21 cellular contexts compared by ENCODE assay signal in genomic region chr3:57939776-57940175, GRCh38.
DNase-seq lines count a peak whose midpoint lies in the region; ATAC-seq, FAIRE-seq and TF ChIP-seq lines count a peak whose summit lies in the region.
"Had no signal": no experiment of that assay in that cellular context is flagged by ENCODE, and none has a peak within 500 bp of the region (broad histone marks: within the 10 kb centered on the region; RNA-seq: fewer than 3 reads in every experiment).

No MANE protein-coding gene starts in this region.

- TF ChIP-seq EP300 in H1 (IDR thresholded peaks at IDR 0.05; ENCODE audit: borderline replicate concordance in 1 of 2, low read depth in 2 of 2, low read length in 2 of 2) = no peak

- no peak overlapping the region for H4K5ac ChIP-seq in H1 (ENCODE audit: insufficient read length, low read depth, low read length)

- H4K8ac ChIP-seq in H1 (ENCODE audit: extremely low read depth, insufficient read depth, low read length) = no peak overlapping the region
- H4K8ac ChIP-seq in mesenchymal stem cell (ENCODE audit: low read length) = no peak overlapping the region

- no peaks in the 10 kb centered on the region for H3K4me1 Mint-ChIP-seq in activated naive CD4-positive, alpha-beta T cell treated with anti-CD3 and anti-CD28 coated beads, Interleukin-2, amount 50 U/mL, for 24 hours
- H3K4me1 Mint-ChIP-seq in stimulated activated naive CD8-positive, alpha-beta T cell treated with anti-CD3 and anti-CD28 coated beads, Interleukin-15, amount 100 ng/mL, for 72 hours = no peaks in the 10 kb centered on the region
- H3K4me1 Mint-ChIP-seq: B cell had no signal

- H3K36me3 ChIP-seq in H1 (ENCODE audit: control insufficient read depth in 2 of 4, insufficient read depth in 4 of 4, low read length in 3 of 4) (no peaks in the 10 kb centered on the region), mesenchymal stem cell (ENCODE audit: control insufficient read depth in 1 of 2, insufficient read depth in 2 of 2, low read depth in 1 of 2, low read length in 2 of 2) (peaks cover 0 to 2% of the 10 kb centered on the region in 2 experiments), tibial artery (no peaks in the 10 kb centered on the region)
- H3K36me3 ChIP-seq: Peyer's patch had no signal

- H2BK15ac ChIP-seq in H1 (ENCODE audit: low read length) (0 out of 2 replicates have a peak overlapping the region, but pooled peaks have one; percentile 5), mesenchymal stem cell (ENCODE audit: low read depth, poor library complexity, severe bottlenecking) (no peak overlapping the region)

- H3K23me2 ChIP-seq in H1 (ENCODE audit: low read depth, low read length) = no peaks in the 10 kb centered on the region

- 0 out of 2 replicates have a peak overlapping the region, but pooled peaks have one; percentile 21 for H2BK5ac ChIP-seq in H1 (ENCODE audit: low read depth, low read length)
- no peak overlapping the region for H2BK5ac ChIP-seq in mesenchymal stem cell (ENCODE audit: low read depth, low read length, poor library complexity, severe bottlenecking)

- H3K27ac ChIP-seq in H1 (ENCODE audit: low read depth, low read length) = no peak overlapping the region
- H3K27ac ChIP-seq in mesenchymal stem cell (ENCODE audit: low read length, poor library complexity, severe bottlenecking) = no peak overlapping the region
- peak overlapping the region; percentile 19 to 45 for H3K27ac ChIP-seq in tibial artery
- H3K27ac ChIP-seq: Peyer's patch had no signal

- no peak for TF ChIP-seq POLR2A in H1 (IDR thresholded peaks at IDR 0.05; ENCODE audit: control extremely low read depth in 1 of 2, low read depth in 2 of 2, low read length in 2 of 2)

- H3K9me3 Mint-ChIP-seq in activated naive CD4-positive, alpha-beta T cell treated with anti-CD3 and anti-CD28 coated beads, Interleukin-2, amount 50 U/mL, for 24 hours = peaks cover 7% of the 10 kb centered on the region
- peaks cover 0 to 11% of the 10 kb centered on the region in 2 donors for H3K9me3 Mint-ChIP-seq in stimulated activated naive CD8-positive, alpha-beta T cell treated with anti-CD3 and anti-CD28 coated beads, Interleukin-15, amount 100 ng/mL, for 72 hours

- no peak overlapping the region for H2AFZ ChIP-seq in H1 (ENCODE audit: low read length)
- no peak overlapping the region for H2AFZ ChIP-seq in mesenchymal stem cell (ENCODE audit: low read depth, low read length)

- H2AK5ac ChIP-seq in H1 (ENCODE audit: low read depth, low read length) (no peak overlapping the region), mesenchymal stem cell (ENCODE audit: low read length, severe bottlenecking) (no peak overlapping the region)

- no peak overlapping the region for H2BK20ac ChIP-seq in H1 (ENCODE audit: low read length)

- WGBS in H1 (ENCODE audit: extremely low coverage in 1 of 2, insufficient coverage in 1 of 2, insufficient read length in 1 of 2, insufficient replicate concordance in 2 of 2, low coverage in 1 of 2, low lambda C conversion rate in 2 of 2, missing lambda C conversion rate in 1 of 2), 2 experiments = 93% methylated on average over 4 of the region's 4 CpGs; no CpG with 5 or more reads in 1 of the 2 experiments
- WGBS in mesenchymal stem cell = 85% methylated on average over 4 of the region's 4 CpGs

- H3K79me1 ChIP-seq in H1 (ENCODE audit: low read depth, low read length) (no peaks in the 10 kb centered on the region), mesenchymal stem cell (replicated peaks; ENCODE audit: low read length, poor library complexity, severe bottlenecking) (no peaks in the 10 kb centered on the region)

- no peak overlapping the region for H3K4me3 Mint-ChIP-seq in activated naive CD4-positive, alpha-beta T cell treated with anti-CD3 and anti-CD28 coated beads, Interleukin-2, amount 50 U/mL, for 24 hours
- no peak overlapping the region for H3K4me3 Mint-ChIP-seq in stimulated activated naive CD8-positive, alpha-beta T cell treated with anti-CD3 and anti-CD28 coated beads, Interleukin-15, amount 100 ng/mL, for 72 hours
- H3K4me3 Mint-ChIP-seq: B cell had no signal

- no peaks in the 10 kb centered on the region for H3K79me2 ChIP-seq in H1 (ENCODE audit: control insufficient read depth in 1 of 2, insufficient read depth in 2 of 2, low read length in 2 of 2)

- no peaks in the 10 kb centered on the region for H3K27me3 Mint-ChIP-seq in activated naive CD4-positive, alpha-beta T cell treated with anti-CD3 and anti-CD28 coated beads, Interleukin-2, amount 50 U/mL, for 24 hours
- no peaks in the 10 kb centered on the region for H3K27me3 Mint-ChIP-seq in stimulated activated naive CD8-positive, alpha-beta T cell treated with anti-CD3 and anti-CD28 coated beads, Interleukin-15, amount 100 ng/mL, for 72 hours
- H3K27me3 Mint-ChIP-seq: B cell had no signal

- H3K56ac ChIP-seq in H1 (replicated peaks; ENCODE audit: insufficient read length, low read depth, low read length) = no peak overlapping the region

- H3K4me2 ChIP-seq in H1 (ENCODE audit: insufficient read depth in 1 of 2, low read depth in 2 of 2, low read length in 2 of 2) = no peak overlapping the region
- no peak overlapping the region for H3K4me2 ChIP-seq in mesenchymal stem cell (ENCODE audit: low read length, poor library complexity, severe bottlenecking)

- H4K20me1 ChIP-seq in H1 (replicated peaks in 1 of 2; ENCODE audit: control insufficient read depth in 1 of 2, insufficient read depth in 2 of 2, low read length in 2 of 2) = no peaks in the 10 kb centered on the region

- no peak for ATAC-seq in HG03469 (IDR thresholded peaks at IDR 0.05; ENCODE audit: unreplicated experiment)
- no peak for ATAC-seq in stimulated activated naive CD8-positive, alpha-beta T cell treated with anti-CD3 and anti-CD28 coated beads, Interleukin-15, amount 100 ng/mL, for 72 hours
- ATAC-seq: Right ventricle myocardium inferior had no signal

- H3K14ac ChIP-seq in H1 (ENCODE audit: insufficient read length) = no peak overlapping the region
- H3K14ac ChIP-seq in mesenchymal stem cell (ENCODE audit: low read length in 2 of 2) = no peak overlapping the region

- H2BK120ac ChIP-seq in H1 (replicated peaks; ENCODE audit: low read depth, low read length) (no peak overlapping the region), mesenchymal stem cell (ENCODE audit: low read depth, low read length) (no peak overlapping the region)

- POLR2A ChIA-PET in H1 (lab: Charles Lee; ENCODE audit: partially characterized antibody) = interaction anchor here (1.2 to 1.5 kb wide), 2 partner anchors 12 to 24 kb away, joined by 3 read pairs; no protein-coding TSS in a partner anchor

- H3K9ac ChIP-seq in H1 (replicated peaks in 1 of 4; ENCODE audit: extremely low read depth in 1 of 4, low read depth in 3 of 4, low read length in 3 of 4) = no peak overlapping the region
- H3K9ac ChIP-seq in mesenchymal stem cell (ENCODE audit: low read length) = no peak overlapping the region

- H3K4ac ChIP-seq in H1 (replicated peaks; ENCODE audit: insufficient read length, low read depth, low read length) = no peak overlapping the region
- no peak overlapping the region for H3K4ac ChIP-seq in mesenchymal stem cell (ENCODE audit: low read depth in 1 of 2, low read length in 2 of 2)

- H3K23ac ChIP-seq in H1 (ENCODE audit: insufficient read length) (no peak overlapping the region), mesenchymal stem cell (ENCODE audit: low read length in 2 of 2) (no peak overlapping the region)

- H3K36me3 Mint-ChIP-seq in activated naive CD4-positive, alpha-beta T cell treated with anti-CD3 and anti-CD28 coated beads, Interleukin-2, amount 50 U/mL, for 24 hours = peaks cover 2% of the 10 kb centered on the region

- no peak for TF ChIP-seq RAD21 in H1 (IDR thresholded peaks at IDR 0.05 in 1 of 2, conservative IDR thresholded peaks at IDR 0.05 in 1 of 2; ENCODE audit: low read depth in 2 of 2, low read length in 2 of 2)

- no peak for DNase-seq in activated naive CD4-positive, alpha-beta T cell treated with Interleukin-2 at 50 U/mL for 16 hours
- DNase-seq in H1 (ENCODE audit: low read depth in 1 of 2, low spot score in 2 of 2) (no peak), mesenchymal stem cell (peak; percentile 40), tibial artery (no peak), LoVo (ENCODE audit: low spot score) (no peak)
- DNase-seq in stimulated activated naive CD8-positive, alpha-beta T cell treated with anti-CD3 and anti-CD28 coated beads, Interleukin-15, amount 100 ng/mL, for 72 hours = no peak
- DNase-seq: 8988T; DMS 273 treated with DMSO at 0.1 percent for 48 hours; GF-D8; HCEC 1CT; Kasumi-1; NCI-H1092 treated with DMSO at 0.1 percent for 48 hours; NCI-H2081; NCI-H510A; NCI-H748 treated with DMSO at 0.1 percent for 48 hours; NK-92 treated with Interleukin-12 subunit alpha and Interleukin-12 subunit beta, amount 100 ng/mL, for 24 hours; Peyer's patch had no signal

- H2BK12ac ChIP-seq in H1 (ENCODE audit: low read depth, low read length) (no peak overlapping the region), mesenchymal stem cell (ENCODE audit: low read length in 2 of 2) (no peak overlapping the region)

- TF ChIP-seq CTCF in H1 (IDR thresholded peaks at IDR 0.05; ENCODE audit: control extremely low read depth in 1 of 3, insufficient read depth in 1 of 3, low read depth in 1 of 3, low read length in 3 of 3) = no peak
- TF ChIP-seq CTCF in tibial artery (IDR thresholded peaks at IDR 0.05) = no peak

- H3K4me1 ChIP-seq in H1 (replicated peaks in 1 of 4; ENCODE audit: control insufficient read depth in 3 of 4, insufficient read depth in 4 of 4, low read length in 3 of 4) (no peaks in the 10 kb centered on the region), mesenchymal stem cell (ENCODE audit: control insufficient read depth, insufficient read depth, low read depth, low read length) (no peaks in the 10 kb centered on the region), tibial artery (peaks cover 0 to 39% (median 28%) of the 10 kb centered on the region in 4 donors)
- H3K4me1 ChIP-seq: Peyer's patch had no signal

- H3K18ac ChIP-seq in H1 (ENCODE audit: extremely low read depth, low read length) = no peak overlapping the region
- H3K18ac ChIP-seq in mesenchymal stem cell (ENCODE audit: low read depth in 1 of 2, low read length in 2 of 2) = no peak overlapping the region

- CTCF ChIA-PET in H1 (lab: Charles Lee; ENCODE audit: partially characterized antibody) = interaction anchor here (0.7 to 1.4 kb wide), 5 partner anchors 8 to 80 kb away, joined by 3 to 4 read pairs (median 3); no protein-coding TSS in a partner anchor

- H3K9me3 ChIP-seq in H1 (ENCODE audit: insufficient read depth in 2 of 2, low read depth in 1 of 2, low read length in 1 of 2) (0 out of 4 replicates have a peak, but pooled peaks cover 3% of the 10 kb centered on the region in 2 experiments), mesenchymal stem cell (ENCODE audit: control insufficient read depth, low read length) (no peaks in the 10 kb centered on the region), tibial artery (no peaks in the 10 kb centered on the region)
- H3K9me3 ChIP-seq: Peyer's patch had no signal

- peak overlapping the region; percentile 23 for H3K27ac Mint-ChIP-seq in activated naive CD4-positive, alpha-beta T cell treated with anti-CD3 and anti-CD28 coated beads, Interleukin-2, amount 50 U/mL, for 24 hours
- peak overlapping the region in 1 of 2 donors; percentile 38 for H3K27ac Mint-ChIP-seq in stimulated activated naive CD8-positive, alpha-beta T cell treated with anti-CD3 and anti-CD28 coated beads, Interleukin-15, amount 100 ng/mL, for 72 hours
- H3K27ac Mint-ChIP-seq: B cell had no signal

- H3K4me3 ChIP-seq in H1 (ENCODE audit: extremely low read depth in 1 of 4, insufficient read depth in 2 of 4, low read depth in 3 of 4, low read length in 4 of 4) (no peak overlapping the region), mesenchymal stem cell (ENCODE audit: insufficient read depth in 1 of 2, low read depth in 1 of 2, low read length in 2 of 2) (no peak overlapping the region), tibial artery (no peak overlapping the region)
- H3K4me3 ChIP-seq: Peyer's patch had no signal

- FAIRE-seq in H1 (lab: Jason Lieb, UNC) = no peak

- intact Hi-C loops in tibial artery (cut with DNase I; ENCODE audit: low total_unique reads) = no loop called here

- no peak overlapping the region for H4K91ac ChIP-seq in H1 (replicated peaks; ENCODE audit: insufficient read length, low read length)
- no peak overlapping the region for H4K91ac ChIP-seq in mesenchymal stem cell (ENCODE audit: low read length)

- H3K27me3 ChIP-seq in H1 (replicated peaks in 1 of 4; ENCODE audit: control insufficient read depth in 3 of 4, extremely low read depth in 1 of 4, insufficient read depth in 3 of 4, low read length in 3 of 4) = peaks cover 0 to 2% (median 0%) of the 10 kb centered on the region in 4 experiments; a peak in 1 of 7 replicates
- H3K27me3 ChIP-seq in mesenchymal stem cell (ENCODE audit: control insufficient read depth in 1 of 2, insufficient read depth in 1 of 2, low read length in 2 of 2) = no peaks in the 10 kb centered on the region
- H3K27me3 ChIP-seq in tibial artery = no peaks in the 10 kb centered on the region
- H3K27me3 ChIP-seq: Peyer's patch had no signal

Comparison
In these comparisons a context has a peak if more than half of its experiments do, and no peak if none do; other contexts are left out.
1. H3K27ac ChIP-seq: peak in tibial artery (2 of 2); none in H1 (single experiment) and mesenchymal stem cell (single experiment).